Comparison of ENCODE assay signal across 1 cellular context in genomic region chr10:120421250-120421649, GRCh38.
TF ChIP-seq lines count a peak whose summit lies in the region.

No MANE protein-coding gene starts in this region.

TF ChIP-seq in HepG2, 621 proteins besides CTCF, POLR2A, EP300 and RAD21 (continued from another document):
- no peak for TF ChIP-seq SKIL (CRISPR knock-in tag; IDR thresholded peaks at IDR 0.05; ENCODE audit: borderline replicate concordance)
